In genomic region chr1:92479587-92479986, GRCh38 we compare ENCODE assay signal across 1 cellular context.
TF ChIP-seq lines count a peak whose summit lies in the region.

No MANE protein-coding gene starts in this region.

TF ChIP-seq in GM23338, 12 proteins besides CTCF, POLR2A, EP300 and RAD21:
- TF ChIP-seq ZNF331 (CRISPR knock-in tag; IDR thresholded peaks at IDR 0.05; ENCODE audit: low read depth) = no peak
- TF ChIP-seq EZH2 (IDR thresholded peaks at IDR 0.05; ENCODE audit: low read depth, unreplicated experiment) = peak; percentile 89
- TF ChIP-seq EZH2phosphoT487 (IDR thresholded peaks at IDR 0.05; ENCODE audit: unreplicated experiment) = peak; percentile 13
